Comparison of ENCODE assay signal across 19 cellular contexts in the genomic region with DNA sequence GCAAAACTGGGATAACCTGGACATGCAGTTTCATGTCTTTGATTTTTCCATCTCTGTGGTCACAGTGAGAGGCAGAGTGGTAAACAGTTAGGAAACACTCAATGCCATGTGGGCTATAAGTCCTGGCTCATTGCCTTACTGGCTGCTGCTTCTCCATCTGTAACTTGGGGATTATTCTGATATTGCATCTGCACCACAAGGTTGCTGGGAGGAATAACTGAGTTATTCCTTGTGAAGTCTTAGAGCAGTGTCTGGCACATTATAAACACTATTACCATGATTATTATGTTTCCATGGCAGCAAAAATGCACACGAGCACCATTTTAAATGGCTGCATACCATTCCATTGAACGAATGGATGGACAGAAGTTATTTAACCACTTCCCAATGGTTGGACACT.
DNase-seq lines count a peak whose midpoint lies in the region; ATAC-seq and TF ChIP-seq lines count a peak whose summit lies in the region.
"Had no signal": no experiment of that assay in that cellular context is flagged by ENCODE, and none has a peak within 500 bp of the region (broad histone marks: within the 10 kb centered on the region; RNA-seq: fewer than 3 reads in every experiment).

No MANE protein-coding gene starts in this region.

- DNase-seq in NCI-H524 (lab: John Stamatoyannopoulos, UW), result peak; percentile 13 to 61
- DNase-seq in NCI-H524 treated with DMSO at 0.1 percent for 48 hours (lab: John Stamatoyannopoulos, UW), result no peak
- DNase-seq in amniotic epithelial cell (ENCODE audit: low read depth), result peak; percentile 47
- peak; percentile 50 for DNase-seq in fibroblast of mammary gland (ENCODE audit: low read depth)
- no peak for DNase-seq in CD1c-positive myeloid dendritic cell (ENCODE audit: extremely low spot score)
- DNase-seq in KG1 (lab: John Stamatoyannopoulos, UW), result no peak
- no peak for DNase-seq in DMS114 treated with DMSO at 0.1 percent for 48 hours (lab: John Stamatoyannopoulos, UW; ENCODE audit: unreplicated experiment)
- DNase-seq: 8988T; BE2C; Calu3; CD8-positive, alpha-beta T cell; DMS79; H7; NCI-H1092 treated with DMSO at 0.1 percent for 48 hours; NCI-H146; NCI-H2081 treated with DMSO at 0.1 percent for 48 hours; NCI-H774; PC-3 had no signal

- TF ChIP-seq CTCF in fibroblast of mammary gland (conservative IDR thresholded peaks at IDR 0.05; ENCODE audit: control insufficient read depth, insufficient read depth, low read depth, low read length), result no peak

- no peak overlapping the region for H3K4me3 ChIP-seq in fibroblast of mammary gland (ENCODE audit: control insufficient read depth, low read depth, low read length)

- ATAC-seq in GM19328 (IDR thresholded peaks at IDR 0.05; ENCODE audit: unreplicated experiment), result no peak
- ATAC-seq: CD8-positive, alpha-beta T cell; PC-3 had no signal

Comparison
In these comparisons a context has a peak if more than half of its experiments do, and no peak if none do; other contexts are left out.
1. DNase-seq: peak in NCI-H524 (2 of 2), amniotic epithelial cell (single experiment) and fibroblast of mammary gland (single experiment); none in NCI-H524 treated with DMSO at 0.1 percent for 48 hours (single experiment), CD1c-positive myeloid dendritic cell (single experiment), KG1 (single experiment) and DMS114 treated with DMSO at 0.1 percent for 48 hours (single experiment).